In the genomic region with DNA sequence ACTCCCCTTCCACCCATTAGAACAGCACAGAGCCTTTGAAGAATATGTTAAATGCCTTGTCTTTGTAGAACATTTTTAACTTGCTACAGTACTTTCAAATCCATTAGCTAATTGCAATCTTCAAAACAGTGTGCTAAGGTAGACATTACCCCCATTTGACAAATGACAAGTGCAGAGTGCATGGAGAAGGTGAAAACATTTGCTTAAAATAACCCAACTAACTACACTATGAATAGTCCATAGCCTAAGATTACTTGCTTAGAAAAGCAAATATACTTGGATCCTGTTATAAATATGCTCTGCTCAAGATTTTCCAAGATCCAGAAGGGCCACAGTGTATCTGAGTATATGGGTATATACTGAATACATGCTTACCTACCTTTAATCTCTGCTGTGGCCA, we compare ENCODE assay signal across 7 cellular contexts.
"Had no signal": no experiment of that assay in that cellular context is flagged by ENCODE, and none has a peak within 500 bp of the region (broad histone marks: within the 10 kb centered on the region; RNA-seq: fewer than 3 reads in every experiment).

No MANE protein-coding gene starts in this region.

- H3K4me3 ChIP-seq: GM23248, HAP-1 had no signal

- H3K27ac ChIP-seq: GM23248 had no signal

- DNase-seq: GM23248, GOT3, H7, HFFc6 had no signal

- H3K9me3 ChIP-seq: HAP-1 had no signal

- FAIRE-seq: HepG2 had no signal

- H3K4me1 ChIP-seq: HAP-1 had no signal

- H2AFZ ChIP-seq: GM23248 had no signal

- H3K9ac ChIP-seq: GM23248 had no signal

- ATAC-seq: HCT116, HepG2 had no signal

- H3K36me3 ChIP-seq: HAP-1 had no signal
